In genomic region chr1:150543500-150544143, GRCh38 we compare ENCODE assay signal across 12 cellular contexts. TPM values are rescaled to one million over a fixed set of nuclear protein-coding genes. Genes with fewer than 3 reads are reported as not detected.
DNase-seq lines count a peak whose midpoint lies in the region; ATAC-seq and TF ChIP-seq lines count a peak whose summit lies in the region.
"Had no signal": no experiment of that assay in that cellular context is flagged by ENCODE, and none has a peak within 500 bp of the region (broad histone marks: within the 10 kb centered on the region; RNA-seq: fewer than 3 reads in every experiment).

No MANE protein-coding gene starts in this region.

- intact Hi-C loops in left ventricle myocardium inferior (cut with micrococcal nuclease) = no loop called here

- no peaks in the 10 kb centered on the region for H3K27me3 ChIP-seq in left ventricle myocardium inferior (ENCODE audit: low read depth)
- H3K27me3 ChIP-seq in suprapubic skin = no peaks in the 10 kb centered on the region

- DNase-seq in NCI-H1417 treated with DMSO at 0.1 percent for 48 hours (lab: John Stamatoyannopoulos, UW) (peak; percentile 74), SHP77 (lab: John Stamatoyannopoulos, UW) (peak; percentile 94 to 96), left ventricle myocardium inferior (peak; percentile 61), suprapubic skin (ENCODE audit: low spot score in 2 of 2) (peak in 1 of 2 donors; percentile 84)
- DNase-seq in activated CD8-positive, alpha-beta memory T cell treated with anti-CD3 and anti-CD28 coated beads for 24 hours = no peak
- DNase-seq in stimulated activated CD4-positive, alpha-beta T cell treated with anti-CD3 and anti-CD28 coated beads, Interleukin-2, amount 100 ng/mL, for 48 hours = no peak
- DNase-seq: DMS79 treated with DMSO at 0.1 percent for 48 hours had no signal

- TF ChIP-seq CTCF in left ventricle myocardium inferior (IDR thresholded peaks at IDR 0.05; ENCODE audit: borderline replicate concordance) (no peak), suprapubic skin (IDR thresholded peaks at IDR 0.05) (no peak)

- no peak for ATAC-seq in HG02759 (IDR thresholded peaks at IDR 0.05; ENCODE audit: unreplicated experiment)

- TF ChIP-seq EP300 in suprapubic skin (IDR thresholded peaks at IDR 0.05) = no peak

- H3K9me3 ChIP-seq in left ventricle myocardium inferior (replicated peaks) (no peaks in the 10 kb centered on the region), suprapubic skin (no peaks in the 10 kb centered on the region)

- H3K36me3 ChIP-seq in left ventricle myocardium inferior (no peaks in the 10 kb centered on the region), suprapubic skin (no peaks in the 10 kb centered on the region)

- WGBS in suprapubic skin = 71% methylated on average over 13 of the region's 13 CpGs

- TF ChIP-seq POLR2A in suprapubic skin (IDR thresholded peaks at IDR 0.05) = no peak

- no peak overlapping the region for H3K4me3 ChIP-seq in left ventricle myocardium inferior
- no peak overlapping the region for H3K4me3 ChIP-seq in suprapubic skin
- H3K4me3 ChIP-seq: smooth muscle cell had no signal

- peaks cover 8% of the 10 kb centered on the region for H3K4me1 ChIP-seq in left ventricle myocardium inferior
- peaks cover 8% of the 10 kb centered on the region for H3K4me1 ChIP-seq in suprapubic skin

- H3K27ac ChIP-seq in left ventricle myocardium inferior (replicated peaks) (peak overlapping the region; percentile 57), suprapubic skin (peak overlapping the region; percentile 18)

RNA-seq across cellular contexts. Expression of gene ADAMTSL4, which starts 5.6 kb away (rescaled TPM):
- 46.3 TPM for total RNA-seq in left ventricle myocardium inferior
- total RNA-seq in suprapubic skin = 10 to 100 TPM in 3 of 4 donors, 1 to 10 TPM in 1; 7.2 to 22.7 (median 18.0) TPM
- total RNA-seq: HT-29 had no signal

RNA-seq across cellular contexts. Expression of gene FALEC, which starts 28.1 kb away (rescaled TPM):
- total RNA-seq in left ventricle myocardium inferior (0.44 TPM), suprapubic skin (not detected)
- total RNA-seq: HT-29; mesenteric fat pad; smooth muscle cell; T-helper 2 cell treated with Interferon-gamma antibody and Interleukin-4, amounts not matched to agents 100 ng/mL and 5 ng/mL, for 36 hours had no signal

RNA-seq across cellular contexts. Expression of gene ECM1, which starts 35.7 kb away (rescaled TPM):
- 20.1 TPM for total RNA-seq in left ventricle myocardium inferior
- 10 to 100 TPM; 20.8 to 60.7 (median 44.1) TPM for total RNA-seq in suprapubic skin

RNA-seq across cellular contexts. Expression of gene MCL1, which starts 35.8 kb away (rescaled TPM):
- total RNA-seq in left ventricle myocardium inferior (97.0 TPM), suprapubic skin (100 to 1,000 TPM; 211 to 307 (median 270) TPM)

RNA-seq across cellular contexts. Expression of gene TARS2, which starts 56.4 kb away (rescaled TPM):
- total RNA-seq in left ventricle myocardium inferior (32.2 TPM), suprapubic skin (10 to 100 TPM; 13.7 to 29.1 (median 20.9) TPM)

Comparison
In these comparisons a context has a peak if more than half of its experiments do, and no peak if none do; other contexts are left out.
1. DNase-seq: peak in NCI-H1417 treated with DMSO at 0.1 percent for 48 hours (single experiment), SHP77 (2 of 2) and left ventricle myocardium inferior (single experiment); none in activated CD8-positive, alpha-beta memory T cell treated with anti-CD3 and anti-CD28 coated beads for 24 hours (single experiment) and stimulated activated CD4-positive, alpha-beta T cell treated with anti-CD3 and anti-CD28 coated beads, Interleukin-2, amount 100 ng/mL, for 48 hours (0 of 2).